ENCODE assay signal across 8 cellular contexts in genomic region chr1:794918-795584, GRCh38.
DNase-seq lines count a peak whose midpoint lies in the region; ATAC-seq and TF ChIP-seq lines count a peak whose summit lies in the region.
"Not testable (repeated sequence)": the region's sequence is repeated elsewhere in the genome, so short reads cannot be mapped to it uniquely, and the experiment has no call there.

No MANE protein-coding gene starts in this region.

- intact Hi-C loops in Right ventricle myocardium inferior (cut with DNase I); left cardiac atrium (cut with DNase I); right cardiac atrium (cut with DNase I); lower lobe of right lung (cut with DNase I); gastrocnemius medialis (cut with DNase I; ENCODE audit: low total_unique reads): not testable (repeated sequence)

- not testable (repeated sequence) for H3K4me1 ChIP-seq in right cardiac atrium (ENCODE audit: control insufficient read depth, insufficient read depth, low read length); lower lobe of right lung; gastrocnemius medialis

- not testable (repeated sequence) for TF ChIP-seq CTCF in fibroblast of mammary gland (conservative IDR thresholded peaks at IDR 0.05; ENCODE audit: control insufficient read depth, insufficient read depth, low read depth, low read length); lower lobe of right lung (IDR thresholded peaks at IDR 0.05); gastrocnemius medialis (IDR thresholded peaks at IDR 0.05 in 4 of 5, conservative IDR thresholded peaks at IDR 0.05 in 1 of 5)

- ATAC-seq in Right ventricle myocardium inferior (peak; percentile 80), left cardiac atrium (peak; percentile 82 to 83), right cardiac atrium (peak; percentile 89 to 96), lower lobe of right lung (peak in 1 of 2 donors; percentile 39), gastrocnemius medialis (peak; percentile 85 to 97)

- H3K9me3 ChIP-seq in right cardiac atrium (ENCODE audit: control insufficient read depth, low read length); lower lobe of right lung; gastrocnemius medialis: not testable (repeated sequence)

- in situ Hi-C loops in G401 (cut with HindIII; ENCODE audit: low sequenced_read_pairs); gastrocnemius medialis (cut with MboI; ENCODE audit: low sequenced_read_pairs in 4 of 4): not testable (repeated sequence)

- H3K27me3 ChIP-seq in right cardiac atrium (ENCODE audit: control insufficient read depth, insufficient read depth); lower lobe of right lung (ENCODE audit: low read depth); gastrocnemius medialis: not testable (repeated sequence)

- not testable (repeated sequence) for H3K4me3 ChIP-seq in fibroblast of mammary gland (ENCODE audit: control insufficient read depth, low read depth, low read length); right cardiac atrium (ENCODE audit: low read length); lower lobe of right lung; gastrocnemius medialis

- WGBS in right cardiac atrium, result 20% methylated on average over 9 of the region's 9 CpGs

- TF ChIP-seq POLR2A in gastrocnemius medialis (IDR thresholded peaks at IDR 0.05), result not testable (repeated sequence)

- H3K27ac ChIP-seq in right cardiac atrium (ENCODE audit: low read length), result not testable (repeated sequence)
- H3K27ac ChIP-seq in lower lobe of right lung (peak overlapping the region; percentile 36), gastrocnemius medialis (peak overlapping the region in 3 of 4 donors; percentile 41 to 61 (median 50))

- H3K36me3 ChIP-seq in lower lobe of right lung, gastrocnemius medialis: not testable (repeated sequence)

- DNase-seq in G401 (ENCODE audit: low spot score), result peak; percentile 29
- peak; percentile 28 for DNase-seq in cerebellar cortex (ENCODE audit: low spot score)
- DNase-seq in fibroblast of mammary gland (ENCODE audit: low read depth), result peak; percentile 11
- DNase-seq in Right ventricle myocardium inferior (ENCODE audit: missing footprints); lower lobe of right lung; gastrocnemius medialis: not testable (repeated sequence)
- peak; percentile 36 for DNase-seq in left cardiac atrium
- peak in 1 of 3 donors; percentile 61 for DNase-seq in right cardiac atrium
